In the genomic region with DNA sequence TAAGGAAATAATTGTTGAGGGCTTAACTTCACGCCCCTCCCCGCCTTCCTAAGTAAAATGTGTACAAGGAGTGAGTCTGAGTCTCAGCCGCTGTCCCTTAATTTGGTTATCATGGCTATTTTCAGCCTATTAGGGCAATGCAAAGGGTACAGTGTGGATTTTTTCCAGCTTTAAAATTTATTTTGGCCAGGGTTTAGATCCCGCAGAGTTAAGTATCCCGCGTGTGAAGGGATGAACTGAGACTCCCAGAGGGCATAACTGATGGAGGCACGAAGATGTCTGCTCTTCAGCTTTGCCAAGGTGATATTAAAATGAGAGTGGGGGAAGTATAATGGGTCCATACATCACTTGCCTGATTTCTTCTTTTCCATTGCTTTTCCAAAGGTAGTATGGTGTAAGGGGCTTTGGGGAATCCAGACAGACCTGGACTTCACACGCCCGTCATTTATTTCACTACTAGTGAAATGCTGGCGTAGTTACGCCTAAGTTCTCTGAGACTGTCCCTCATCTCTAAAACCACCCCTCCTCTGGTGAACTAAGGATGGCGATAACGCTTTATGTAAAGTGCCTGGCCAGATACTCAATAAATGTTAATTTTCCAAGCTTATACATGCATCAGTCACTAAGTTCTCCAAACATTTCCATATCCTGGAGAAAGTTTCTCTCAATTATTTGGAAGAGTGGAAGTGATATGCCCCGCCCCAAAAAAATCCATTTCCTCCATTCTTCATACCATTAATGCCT, we compare ENCODE assay signal across 8 cellular contexts. TPM values are rescaled to one million over a fixed set of nuclear protein-coding genes. Genes with fewer than 3 reads are reported as not detected.
A peak's percentile ranks its signal among the peaks of the same experiment; 100 is the strongest.
DNase-seq lines count a peak whose midpoint lies in the region; ATAC-seq and TF ChIP-seq lines count a peak whose summit lies in the region.

No MANE protein-coding gene starts in this region.

- H3K9me3 ChIP-seq in iPS-15b (ENCODE audit: control insufficient read depth, insufficient read depth, low read length): no peaks in the 10 kb centered on the region

- POLR2A ChIA-PET in activated CD8-positive, alpha-beta T cell treated with anti-CD3 and anti-CD28 coated beads for 36 hours (lab: Charles Lee): interaction anchor here (0.8 kb wide), 1 partner anchor 75 kb away, joined by 6 read pairs; the partner anchor contains the start of gene C11orf91

- H3K27ac Mint-ChIP-seq in activated CD8-positive, alpha-beta T cell treated with anti-CD3 and anti-CD28 coated beads for 36 hours: no peak overlapping the region
- no peak overlapping the region for H3K27ac Mint-ChIP-seq in stimulated activated naive CD8-positive, alpha-beta T cell treated with anti-CD3 and anti-CD28 coated beads, Interleukin-15, amount 100 ng/mL, for 72 hours

- H3K4me3 ChIP-seq in iPS-15b (ENCODE audit: low read depth, low read length): peak overlapping the region; percentile 82

- peak overlapping the region; percentile 92 for H3K4me3 Mint-ChIP-seq in activated CD8-positive, alpha-beta T cell treated with anti-CD3 and anti-CD28 coated beads for 36 hours
- H3K4me3 Mint-ChIP-seq in stimulated activated naive CD8-positive, alpha-beta T cell treated with anti-CD3 and anti-CD28 coated beads, Interleukin-15, amount 100 ng/mL, for 72 hours: peak overlapping the region; percentile 90 to 93

- H3K4me1 Mint-ChIP-seq in activated CD8-positive, alpha-beta T cell treated with anti-CD3 and anti-CD28 coated beads for 36 hours (ENCODE audit: low read depth): peaks cover 34% of the 10 kb centered on the region
- peaks cover 36% of the 10 kb centered on the region for H3K4me1 Mint-ChIP-seq in stimulated activated naive CD8-positive, alpha-beta T cell treated with anti-CD3 and anti-CD28 coated beads, Interleukin-15, amount 100 ng/mL, for 72 hours

- H3K36me3 ChIP-seq in iPS-15b (ENCODE audit: control insufficient read depth, insufficient read depth, low read length): no peaks in the 10 kb centered on the region

- H3K36me3 Mint-ChIP-seq in activated CD8-positive, alpha-beta T cell treated with anti-CD3 and anti-CD28 coated beads for 36 hours (ENCODE audit: low read depth): no peaks in the 10 kb centered on the region

- no peak for TF ChIP-seq CTCF in activated CD8-positive, alpha-beta T cell treated with anti-CD3 and anti-CD28 coated beads for 36 hours (IDR thresholded peaks at IDR 0.05)

- peaks cover 12% of the 10 kb centered on the region for H3K4me1 ChIP-seq in iPS-15b (ENCODE audit: control insufficient read depth, insufficient read depth, low read length)

- CTCF ChIA-PET in activated CD8-positive, alpha-beta T cell treated with anti-CD3 and anti-CD28 coated beads for 36 hours (lab: Charles Lee): interaction anchor here (1.1 kb wide), 1 partner anchor 582 kb away, joined by 3 read pairs; the partner anchor contains the start of gene ABTB2

- no peaks in the 10 kb centered on the region for H3K9me3 Mint-ChIP-seq in activated CD8-positive, alpha-beta T cell treated with anti-CD3 and anti-CD28 coated beads for 36 hours
- no peaks in the 10 kb centered on the region for H3K9me3 Mint-ChIP-seq in stimulated activated naive CD8-positive, alpha-beta T cell treated with anti-CD3 and anti-CD28 coated beads, Interleukin-15, amount 100 ng/mL, for 72 hours

- peaks cover 22% of the 10 kb centered on the region for H3K27me3 Mint-ChIP-seq in activated CD8-positive, alpha-beta T cell treated with anti-CD3 and anti-CD28 coated beads for 36 hours
- peaks cover 37% of the 10 kb centered on the region for H3K27me3 Mint-ChIP-seq in stimulated activated naive CD8-positive, alpha-beta T cell treated with anti-CD3 and anti-CD28 coated beads, Interleukin-15, amount 100 ng/mL, for 72 hours

- H3K27me3 ChIP-seq in iPS-15b (ENCODE audit: control insufficient read depth, insufficient read depth, low read length): peaks cover 32% of the 10 kb centered on the region

- no peak for ATAC-seq in activated CD8-positive, alpha-beta T cell treated with anti-CD3 and anti-CD28 coated beads for 36 hours
- no peak for ATAC-seq in stimulated activated naive CD8-positive, alpha-beta T cell treated with anti-CD3 and anti-CD28 coated beads, Interleukin-15, amount 100 ng/mL, for 72 hours
- no peak for ATAC-seq in GM21786 (IDR thresholded peaks at IDR 0.05; ENCODE audit: unreplicated experiment)

- DNase-seq in DMS79 treated with DMSO at 0.1 percent for 48 hours (lab: John Stamatoyannopoulos, UW) (peak; percentile 35), DMS79 (lab: John Stamatoyannopoulos, UW) (no peak), HuH-7.5 (ENCODE audit: low spot score) (no peak), OCI-M2 (lab: John Stamatoyannopoulos, UW; ENCODE audit: unreplicated experiment) (no peak)
- no peak for DNase-seq in activated CD8-positive, alpha-beta T cell treated with anti-CD3 and anti-CD28 coated beads for 36 hours
- no peak for DNase-seq in stimulated activated naive CD8-positive, alpha-beta T cell treated with anti-CD3 and anti-CD28 coated beads, Interleukin-15, amount 100 ng/mL, for 72 hours

- H3K9ac ChIP-seq in iPS-15b (ENCODE audit: low read depth, low read length): peak overlapping the region; percentile 56

- intact Hi-C loops in activated CD8-positive, alpha-beta T cell treated with anti-CD3 and anti-CD28 coated beads for 36 hours (cut with micrococcal nuclease): no loop called here

RNA-seq across cellular contexts. Expression of gene FBXO3, which starts 0.9 kb away (rescaled TPM):
- 10 to 100 TPM in 1 of 2 experiments, 1 to 10 TPM in 1; 9.0 to 11.5 TPM for total RNA-seq in activated CD8-positive, alpha-beta T cell treated with anti-CD3 and anti-CD28 coated beads for 36 hours

RNA-seq across cellular contexts. Expression of gene CD59, which starts 39.0 kb away (rescaled TPM):
- 10 to 100 TPM; 36.0 to 36.1 TPM for total RNA-seq in activated CD8-positive, alpha-beta T cell treated with anti-CD3 and anti-CD28 coated beads for 36 hours
